ENCODE assay signal across 9 cellular contexts in genomic region chr1:247681288-247681897, GRCh38. TPM values are rescaled to one million over a fixed set of nuclear protein-coding genes. Genes with fewer than 3 reads are reported as not detected.
A peak's percentile ranks its signal among the peaks of the same experiment; 100 is the strongest.
DNase-seq lines count a peak whose midpoint lies in the region; ATAC-seq and TF ChIP-seq lines count a peak whose summit lies in the region.
"Had no signal": no experiment of that assay in that cellular context is flagged by ENCODE, and none has a peak within 500 bp of the region (broad histone marks: within the 10 kb centered on the region; RNA-seq: fewer than 3 reads in every experiment).

No MANE protein-coding gene starts in this region.

- H3K27ac ChIP-seq in VCaP, result no peak overlapping the region; the same call in 1 of the 2 replicates

- ATAC-seq in GM18858 (IDR thresholded peaks at IDR 0.05; ENCODE audit: unreplicated experiment) (peak; percentile 88), HG02885 (IDR thresholded peaks at IDR 0.05; ENCODE audit: poor library complexity, unreplicated experiment) (peak; percentile 97)

- peak; percentile 72 for TF ChIP-seq CTCF in VCaP (conservative IDR thresholded peaks at IDR 0.05)

- DNase-seq in COR-L47 (lab: John Stamatoyannopoulos, UW) (peak; percentile 38), NCI-H1092 treated with DMSO at 0.1 percent for 48 hours (lab: John Stamatoyannopoulos, UW) (peak; percentile 26), foreskin melanocyte (peak; percentile 29), retina (peak; percentile 60), occipital lobe (lab: John Stamatoyannopoulos, UW) (no peak)

RNA-seq across cellular contexts. Expression of gene OR13G1, which starts 1.9 kb away (rescaled TPM):
- not detected for total RNA-seq in occipital lobe
- total RNA-seq: activated CD8-positive, alpha-beta memory T cell treated with anti-CD3 and anti-CD28 coated beads for 36 hours had no signal

RNA-seq across cellular contexts. Expression of gene OR6F1, which starts 35.1 kb away (rescaled TPM):
- total RNA-seq in occipital lobe, result not detected
- total RNA-seq: activated CD8-positive, alpha-beta memory T cell treated with anti-CD3 and anti-CD28 coated beads for 36 hours had no signal

RNA-seq across cellular contexts. Expression of gene OR14K1, which starts 57.0 kb away (rescaled TPM):
- total RNA-seq in occipital lobe, result not detected
- total RNA-seq: activated CD8-positive, alpha-beta memory T cell treated with anti-CD3 and anti-CD28 coated beads for 36 hours had no signal
